In genomic region chr20:13223731-13224130, GRCh38 we compare ENCODE assay signal across 18 cellular contexts. TPM values are rescaled to one million over a fixed set of nuclear protein-coding genes. Genes with fewer than 3 reads are reported as not detected.
A peak's percentile ranks its signal among the peaks of the same experiment; 100 is the strongest.
DNase-seq lines count a peak whose midpoint lies in the region; ATAC-seq and TF ChIP-seq lines count a peak whose summit lies in the region.
"Had no signal": no experiment of that assay in that cellular context is flagged by ENCODE, and none has a peak within 500 bp of the region (broad histone marks: within the 10 kb centered on the region; RNA-seq: fewer than 3 reads in every experiment).

No MANE protein-coding gene starts in this region.

- 59 to 66% methylated on average over 3 of the region's 3 CpGs for WGBS in heart right ventricle, 2 donors
- WGBS in heart left ventricle, 4 donors = 53 to 66% (median 61%) methylated on average over 3 of the region's 3 CpGs
- whole genome bisulfite sequencing in esophagus squamous epithelium, 2 donors = 64 to 73% methylated on average over 3 of the region's 3 CpGs

- H3K4me2 ChIP-seq in DND-41 (ENCODE audit: insufficient read depth, low read length) = 0 out of 2 replicates have a peak overlapping the region, but pooled peaks have one; percentile 2

- ATAC-seq in heart right ventricle (no peak), heart left ventricle (no peak), DND-41 (ENCODE audit: insufficient read depth, low read depth) (no peak), HG03135 (IDR thresholded peaks at IDR 0.05; ENCODE audit: unreplicated experiment) (no peak)

- H3K27ac ChIP-seq in heart right ventricle = peak overlapping the region in 6 of 10 donors; percentile 18 to 50 (median 36)
- peak overlapping the region in 5 of 12 donors; percentile 14 to 61 (median 27) for H3K27ac ChIP-seq in heart left ventricle
- no peak overlapping the region for H3K27ac ChIP-seq in DND-41 (ENCODE audit: low read length)
- no peak overlapping the region for H3K27ac ChIP-seq in esophagus squamous epithelium
- H3K27ac ChIP-seq: SJCRH30 had no signal

- no peak overlapping the region for H3K9ac ChIP-seq in DND-41 (ENCODE audit: low read depth, low read length)

- peaks cover 5 to 31% (median 17%) of the 10 kb centered on the region in 9 donors for H3K4me1 ChIP-seq in heart right ventricle
- H3K4me1 ChIP-seq in heart left ventricle = peaks cover 0 to 28% (median 11%) of the 10 kb centered on the region in 12 donors
- H3K4me1 ChIP-seq in DND-41 (ENCODE audit: insufficient read depth, low read length) = peaks cover 42% of the 10 kb centered on the region
- H3K4me1 ChIP-seq in esophagus squamous epithelium = peaks cover 0 to 30% (median 13%) of the 10 kb centered on the region in 3 donors
- H3K4me1 ChIP-seq: SJCRH30 had no signal

- H3K36me3 Mint-ChIP-seq in type B pancreatic cell = peaks cover 2% of the 10 kb centered on the region

- H3K9me3 ChIP-seq in heart right ventricle = peaks cover 0 to 17% (median 0%) of the 10 kb centered on the region in 11 donors
- peaks cover 0 to 24% (median 0%) of the 10 kb centered on the region in 12 donors for H3K9me3 ChIP-seq in heart left ventricle
- H3K9me3 ChIP-seq in DND-41 (ENCODE audit: insufficient read depth, low read length, severe bottlenecking) = no peaks in the 10 kb centered on the region
- peaks cover 0 to 7% (median 6%) of the 10 kb centered on the region in 3 donors for H3K9me3 ChIP-seq in esophagus squamous epithelium
- H3K9me3 ChIP-seq: SJCRH30 had no signal

- TF ChIP-seq CTCF in heart right ventricle (IDR thresholded peaks at IDR 0.05) (no peak), heart left ventricle (IDR thresholded peaks at IDR 0.05) (no peak), DND-41 (IDR thresholded peaks at IDR 0.05; ENCODE audit: borderline replicate concordance, extremely low read depth, low read length, poor library complexity, severe bottlenecking) (no peak), type B pancreatic cell (conservative IDR thresholded peaks at IDR 0.05) (no peak), esophagus squamous epithelium (IDR thresholded peaks at IDR 0.05) (no peak)

- H3K79me2 ChIP-seq in DND-41 (ENCODE audit: insufficient read depth, low read length) = peaks cover 17% of the 10 kb centered on the region

- peak overlapping the region; percentile 35 for H3K4me3 Mint-ChIP-seq in type B pancreatic cell

- DNase-seq in heart right ventricle (no peak), heart left ventricle (no peak), DND-41 (no peak), left kidney (ENCODE audit: low read depth, low spot score) (peak; percentile 51), type B pancreatic cell (ENCODE audit: extremely low spot score, unreplicated experiment) (no peak), esophagus squamous epithelium (lab: John Stamatoyannopoulos, UW) (no peak)
- DNase-seq: ACHN, AML-193, COR-L47, DMS 273 treated with DMSO at 0.1 percent for 48 hours, MM.1S, NCI-H1092, NCI-H1436 treated with DMSO at 0.1 percent for 48 hours, NCI-H2029, NCI-H345, NCI-H774, SJCRH30 had no signal

- H3K27me3 ChIP-seq in heart right ventricle (peaks cover 3 to 53% (median 35%) of the 10 kb centered on the region in 7 donors), heart left ventricle (peaks cover 8 to 42% (median 31%) of the 10 kb centered on the region in 9 donors), DND-41 (ENCODE audit: insufficient read depth, low read length, poor library complexity) (no peaks in the 10 kb centered on the region), esophagus squamous epithelium (peaks cover 0 to 42% (median 3%) of the 10 kb centered on the region in 4 donors)

- H3K36me3 ChIP-seq in heart right ventricle = no peaks in the 10 kb centered on the region
- no peaks in the 10 kb centered on the region for H3K36me3 ChIP-seq in heart left ventricle
- H3K36me3 ChIP-seq in DND-41 (ENCODE audit: insufficient read depth, low read length) = no peaks in the 10 kb centered on the region; the same call in 1 of the 2 replicates
- H3K36me3 ChIP-seq in esophagus squamous epithelium = no peaks in the 10 kb centered on the region
- H3K36me3 ChIP-seq: SJCRH30 had no signal

- no peak for TF ChIP-seq POLR2A in heart left ventricle (IDR thresholded peaks at IDR 0.05)
- TF ChIP-seq POLR2A in esophagus squamous epithelium (IDR thresholded peaks at IDR 0.05) = no peak

- no peaks in the 10 kb centered on the region for H4K20me1 ChIP-seq in DND-41 (ENCODE audit: insufficient read depth, low read length)

- no peaks in the 10 kb centered on the region for H3K9me3 Mint-ChIP-seq in type B pancreatic cell

- H3K27ac Mint-ChIP-seq in type B pancreatic cell = no peak overlapping the region

- H2AFZ ChIP-seq in DND-41 (ENCODE audit: low read depth, low read length) = no peak overlapping the region

- H3K4me3 ChIP-seq in heart right ventricle = peak overlapping the region in 1 of 10 donors; percentile 21
- peak overlapping the region in 1 of 12 donors; percentile 21 for H3K4me3 ChIP-seq in heart left ventricle
- no peak overlapping the region for H3K4me3 ChIP-seq in DND-41 (ENCODE audit: low read depth in 1 of 2, low read length in 2 of 2)
- H3K4me3 ChIP-seq in esophagus squamous epithelium = no peak overlapping the region
- H3K4me3 ChIP-seq: SJCRH30 had no signal

- intact Hi-C loops in heart right ventricle (cut with DNase I) (loop anchor here in 2 of 10 donors (2.0 to 10.0 kb wide), 3 partner anchors 39 to 81 kb away; no protein-coding TSS in a partner anchor), heart left ventricle (cut with DNase I) (loop anchor here in 3 of 10 donors (5.0 kb wide), 2 partner anchors 39 to 49 kb away; no protein-coding TSS in a partner anchor), esophagus squamous epithelium (cut with DNase I) (no loop called here)

- H3K27me3 Mint-ChIP-seq in type B pancreatic cell = peaks cover 58% of the 10 kb centered on the region

- H3K4me1 Mint-ChIP-seq in type B pancreatic cell (ENCODE audit: unreplicated experiment) = peaks cover 9% of the 10 kb centered on the region

RNA-seq across cellular contexts. Expression of gene ISM1, which starts 2.7 kb away (rescaled TPM):
- 1 to 10 TPM in 5 of 10 donors, under 1 TPM in 5; 0.75 to 1.7 (median 1.0) TPM for total RNA-seq in heart right ventricle
- 1 to 10 TPM in 1 of 2 donors, under 1 TPM in 1; 0.54 to 1.2 TPM for polyA plus RNA-seq in heart right ventricle
- 1 to 10 TPM in 7 of 9 donors, under 1 TPM in 2; 0.46 to 2.9 (median 1.7) TPM for total RNA-seq in heart left ventricle
- polyA plus RNA-seq in heart left ventricle = under 1 TPM; 0.58 to 0.80 TPM
- 0.81 and 9.0 TPM in 2 replicates for total RNA-seq in type B pancreatic cell (ENCODE audit: low replicate concordance)
- 10 to 100 TPM in 1 of 4 donors, 1 to 10 TPM in 3; 2.3 to 17.5 (median 4.4) TPM for total RNA-seq in esophagus squamous epithelium
- total RNA-seq: SJCRH30 had no signal

Comparison
In these comparisons a context has a peak if more than half of its experiments do, and no peak if none do; other contexts are left out.
1. H3K27ac ChIP-seq: peak in heart right ventricle (6 of 10); none in DND-41 (single experiment) and esophagus squamous epithelium (0 of 4).